ENCODE assay signal across 8 cellular contexts in the genomic region with DNA sequence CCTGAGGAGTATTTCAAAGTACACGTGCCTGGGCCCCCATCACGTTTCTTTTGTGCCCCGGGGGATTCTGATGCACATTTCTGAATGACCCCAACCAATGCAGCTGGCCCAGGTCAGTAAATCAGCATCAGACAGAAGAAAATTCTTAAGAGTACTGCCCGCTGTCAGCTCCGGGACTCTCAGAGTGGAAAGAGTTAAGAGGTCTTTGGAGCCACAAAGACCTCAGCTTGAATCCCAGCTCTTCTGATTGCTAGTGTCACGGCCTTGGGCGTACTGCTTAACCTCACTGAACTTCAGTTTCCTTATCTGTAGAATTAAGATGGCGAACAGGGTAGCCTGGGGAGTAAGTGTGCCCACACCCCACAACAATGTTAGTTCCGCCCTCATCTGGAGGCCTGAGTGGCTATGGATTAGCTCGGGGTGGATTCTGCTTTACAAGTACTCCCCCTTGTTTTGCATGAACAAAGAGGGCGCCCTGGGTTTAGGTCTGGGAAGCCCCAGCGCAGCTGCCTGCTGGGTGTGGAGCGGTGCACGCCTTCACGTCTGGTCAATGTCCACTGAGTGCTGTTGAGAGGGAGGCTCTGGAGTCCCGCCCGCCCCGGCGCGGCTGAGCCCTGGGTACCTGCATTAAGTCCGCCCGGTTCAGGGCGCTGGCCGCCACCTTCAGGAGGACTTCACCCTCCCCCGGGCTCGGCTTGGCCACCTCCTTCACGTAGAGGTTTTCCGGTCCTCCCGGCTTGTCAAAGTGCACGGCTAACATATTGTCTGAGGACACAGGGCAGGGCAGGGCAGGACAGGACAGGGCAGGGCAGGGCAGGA. TPM values are rescaled to one million over a fixed set of nuclear protein-coding genes. Genes with fewer than 3 reads are reported as not detected.
DNase-seq lines count a peak whose midpoint lies in the region; ATAC-seq and TF ChIP-seq lines count a peak whose summit lies in the region.

No MANE protein-coding gene starts in this region.

- RAD21 ChIA-PET in HCT116 (lab: Charles Lee; ENCODE audit: low non-redundant PET in 1 of 2, low total read pairs in 2 of 2, uncharacterized antibody in 2 of 2, unreplicated experiment in 2 of 2) = interaction anchor here (1.0 to 1.8 kb wide), 2 partner anchors 157 kb away, joined by 5 to 9 read pairs; partner anchors contain the start of gene ATAD2B (in 2 of the 2)

- peak overlapping the region; percentile 95 for H3K27ac ChIP-seq in HCT116 (ENCODE audit: low read depth, low read length)
- peak overlapping the region; percentile 23; the same call in 1 of the 2 replicates for H3K27ac ChIP-seq in SJSA1
- peak overlapping the region; percentile 81 to 97 for H3K27ac ChIP-seq in coronary artery
- peak overlapping the region; percentile 52 to 81 (median 72) for H3K27ac ChIP-seq in right lobe of liver
- peak overlapping the region; percentile 95 for H3K27ac ChIP-seq in subcutaneous abdominal adipose tissue (ENCODE audit: low read depth, low read length)

- peak overlapping the region; percentile 83 for H3K4me2 ChIP-seq in HCT116 (ENCODE audit: low read length)

- no TSS peak for BruUV-seq in HCT116 (replicated peaks; lab: Mats Ljungman, UMichigan)

- H2AFZ ChIP-seq in HCT116 (ENCODE audit: low read depth, low read length, poor library complexity, severe bottlenecking) = peak overlapping the region; percentile 88

- H3K9ac ChIP-seq in HCT116 (ENCODE audit: low read length) (peak overlapping the region; percentile 68), subcutaneous abdominal adipose tissue (ENCODE audit: low read length in 5 of 5) (peak overlapping the region in 4 of 5 donors; percentile 11 to 89 (median 73))

- POLR2A ChIA-PET in HCT116 (lab: Charles Lee) = interaction anchor here (0.7 to 3.3 kb wide), 10 partner anchors 7 to 259 kb away, joined by 3 to 19 read pairs (median 4); partner anchors contain the start of genes ATAD2B, FAM228B, SF3B6 and WDCP

- TF ChIP-seq CTCF in HCT116 (IDR thresholded peaks at IDR 0.05 in 2 of 3, conservative IDR thresholded peaks at IDR 0.05 in 1 of 3; ENCODE audit: borderline replicate concordance in 1 of 3, insufficient read depth in 1 of 3, low read depth in 2 of 3, low read length in 2 of 3) (no peak), coronary artery (IDR thresholded peaks at IDR 0.05) (no peak), right lobe of liver (IDR thresholded peaks at IDR 0.05) (no peak)

- H3K4me1 ChIP-seq in HCT116 (ENCODE audit: control insufficient read depth in 1 of 2, insufficient read depth in 2 of 2, low read length in 2 of 2) = peaks cover 11 to 20% of the 10 kb centered on the region in 2 experiments
- peaks cover 18% of the 10 kb centered on the region for H3K4me1 ChIP-seq in SJSA1 (replicated peaks)
- peaks cover 0 to 8% (median 0%) of the 10 kb centered on the region in 4 donors for H3K4me1 ChIP-seq in right lobe of liver
- H3K4me1 ChIP-seq in subcutaneous abdominal adipose tissue (ENCODE audit: control insufficient read depth in 5 of 5, insufficient read depth in 5 of 5, low read length in 5 of 5) = peaks cover 7 to 28% (median 20%) of the 10 kb centered on the region in 5 donors

- H3K36me3 ChIP-seq in HCT116 (ENCODE audit: control insufficient read depth in 1 of 2, insufficient read depth in 2 of 2, low read length in 2 of 2) = no peaks in the 10 kb centered on the region; a peak in 1 of 4 replicates
- H3K36me3 ChIP-seq in SJSA1 = peaks cover 15% of the 10 kb centered on the region
- H3K36me3 ChIP-seq in right lobe of liver = no peaks in the 10 kb centered on the region
- peaks cover 0 to 47% (median 31%) of the 10 kb centered on the region in 5 donors for H3K36me3 ChIP-seq in subcutaneous abdominal adipose tissue (ENCODE audit: control insufficient read depth in 5 of 5, insufficient read depth in 5 of 5, low read length in 5 of 5)

- CTCF ChIA-PET in HCT116 (lab: Charles Lee) = interaction anchor here (1.0 to 3.4 kb wide), 13 partner anchors 7 to 300 kb away, joined by 3 to 29 read pairs (median 5); partner anchors contain the start of genes ATAD2B and SF3B6

- TF ChIP-seq POLR2A in HCT116 (IDR thresholded peaks at IDR 0.05; ENCODE audit: borderline replicate concordance, extremely low read depth, insufficient read depth, insufficient read length) (no peak), right lobe of liver (IDR thresholded peaks at IDR 0.05) (no peak)

- no peak for TF ChIP-seq RAD21 in HCT116 (IDR thresholded peaks at IDR 0.05; ENCODE audit: low read depth)

- H3K4me3 ChIP-seq in GM08714 (ENCODE audit: low read length) = peak overlapping the region; percentile 70; the same call in 1 of the 2 replicates
- peak overlapping the region; percentile 71 to 72 for H3K4me3 ChIP-seq in HCT116 (replicated peaks in 1 of 2; ENCODE audit: low read depth in 1 of 2, low read length in 2 of 2)
- peak overlapping the region; percentile 50 for H3K4me3 ChIP-seq in SJSA1
- H3K4me3 ChIP-seq in coronary artery = peak overlapping the region; percentile 81
- peak overlapping the region; percentile 59 to 70 (median 63) for H3K4me3 ChIP-seq in right lobe of liver
- peak overlapping the region; percentile 75 to 87 (median 77) for H3K4me3 ChIP-seq in subcutaneous abdominal adipose tissue (ENCODE audit: low read depth in 1 of 5, low read length in 5 of 5)

- no peaks in the 10 kb centered on the region for H3K79me2 ChIP-seq in HCT116 (ENCODE audit: insufficient read depth, low read length)

- intact Hi-C loops in HCT116 (cut with micrococcal nuclease) = loop anchor here (1.0 to 5.0 kb wide), 7 partner anchors 7 to 299 kb away; partner anchors contain the start of genes ATAD2B, FAM228B, PFN4 and SF3B6
- intact Hi-C loops in right lobe of liver (cut with DNase I) = no loop called here

- ATAC-seq in HCT116 = peak; percentile 74
- ATAC-seq in right lobe of liver = peak; percentile 80 to 86 (median 84)

- H4K20me1 ChIP-seq in HCT116 (ENCODE audit: insufficient read depth) = no peaks in the 10 kb centered on the region

- H3K9me3 ChIP-seq in HCT116 (ENCODE audit: control insufficient read depth in 1 of 2, insufficient read depth in 1 of 2, low read depth in 1 of 2, low read length in 2 of 2) (no peaks in the 10 kb centered on the region), SJSA1 (replicated peaks) (no peaks in the 10 kb centered on the region), right lobe of liver (no peaks in the 10 kb centered on the region), subcutaneous abdominal adipose tissue (ENCODE audit: control insufficient read depth in 5 of 5, low read length in 5 of 5) (no peaks in the 10 kb centered on the region)

- no peaks in the 10 kb centered on the region for H3K9me2 ChIP-seq in HCT116 (ENCODE audit: insufficient read depth)

- no peaks in the 10 kb centered on the region for H3K27me3 ChIP-seq in HCT116 (ENCODE audit: insufficient read depth, low read length)
- H3K27me3 ChIP-seq in SJSA1 (replicated peaks) = no peaks in the 10 kb centered on the region
- H3K27me3 ChIP-seq in right lobe of liver = no peaks in the 10 kb centered on the region
- H3K27me3 ChIP-seq in subcutaneous abdominal adipose tissue (ENCODE audit: control insufficient read depth in 5 of 5, insufficient read depth in 4 of 5, low read length in 5 of 5) = no peaks in the 10 kb centered on the region

- WGBS in right lobe of liver (ENCODE audit: insufficient coverage, low coverage, low lambda C conversion rate, missing lambda C conversion rate) = 10% methylated on average over 15 of the region's 30 CpGs

- DNase-seq in A172 (ENCODE audit: low spot score) = peak; percentile 84
- peak; percentile 76 for DNase-seq in HCT116 (ENCODE audit: low read depth, low spot score)
- peak; percentile 91 for DNase-seq in LoVo (ENCODE audit: low spot score)
- no peak for DNase-seq in SJSA1 (ENCODE audit: low read depth in 1 of 2, low spot score in 2 of 2)
- DNase-seq in coronary artery (ENCODE audit: low spot score) = no peak
- peak in 1 of 3 donors; percentile 83 for DNase-seq in right lobe of liver

TF ChIP-seq in HCT116, 20 proteins besides CTCF, POLR2A, EP300 and RAD21 (continues in another document):
- peak; percentile 33 for TF ChIP-seq POLR2AphosphoS5 (IDR thresholded peaks at IDR 0.05; ENCODE audit: low read depth, low read length)
- TF ChIP-seq ELF1 (IDR thresholded peaks at IDR 0.05; ENCODE audit: borderline replicate concordance, low read depth) = no peak
- peak; percentile 71 for TF ChIP-seq YY1 (IDR thresholded peaks at IDR 0.05; ENCODE audit: extremely low read depth, insufficient replicate concordance, low read depth, low read length)
- TF ChIP-seq TCF7L2 (IDR thresholded peaks at IDR 0.05; ENCODE audit: borderline replicate concordance, extremely low read depth, insufficient read depth, insufficient read length) = no peak

RNA-seq across cellular contexts. Expression of gene TP53I3, which starts 0.9 kb away (rescaled TPM):
- total RNA-seq in A172 (2014; rRNA removed; shearing (Covaris generic)) = 64.3 and 69.3 TPM in 2 replicates
- 20.1 TPM for total RNA-seq in HCT116 (2021; ENCODE audit: unreplicated experiment)
- 10.9 and 12.5 TPM in 2 replicates for polyA plus RNA-seq in HCT116 (2012)
- 8.1 and 19.6 TPM in 2 replicates for total RNA-seq in SJSA1 (2014; rRNA removed; shearing (Covaris generic))
- total RNA-seq in right lobe of liver = 10 to 100 TPM in 3 of 6 experiments, 1 to 10 TPM in 3; 5.2 to 20.4 (median 9.6) TPM

RNA-seq across cellular contexts. Expression of gene SF3B6, which starts 7.7 kb away (rescaled TPM):
- 338 and 380 TPM in 2 replicates for total RNA-seq in A172 (2014; rRNA removed; shearing (Covaris generic))
- 129 TPM for total RNA-seq in HCT116 (2021; ENCODE audit: unreplicated experiment)
- 107 and 141 TPM in 2 replicates for polyA plus RNA-seq in HCT116 (2012)
- total RNA-seq in SJSA1 (2014; rRNA removed; shearing (Covaris generic)) = 274 and 353 TPM in 2 replicates
- total RNA-seq in right lobe of liver = 10 to 100 TPM; 32.7 to 70.8 (median 40.3) TPM

RNA-seq across cellular contexts. Expression of gene FKBP1B, which starts 34.2 kb away (rescaled TPM):
- total RNA-seq in A172 (2014; rRNA removed; shearing (Covaris generic)) = 5.2 and 10.8 TPM in 2 replicates
- total RNA-seq in HCT116 (2021; ENCODE audit: unreplicated experiment) = 11.8 TPM
- 16.9 and 17.0 TPM in 2 replicates for polyA plus RNA-seq in HCT116 (2012)
- total RNA-seq in SJSA1 (2014; rRNA removed; shearing (Covaris generic)) = 15.1 and 18.2 TPM in 2 replicates
- total RNA-seq in right lobe of liver = 10 to 100 TPM in 1 of 6 experiments, 1 to 10 TPM in 5; 2.4 to 11.0 (median 3.2) TPM

RNA-seq across cellular contexts. Expression of gene WDCP, which starts 36.6 kb away (rescaled TPM):
- total RNA-seq in A172 (2014; rRNA removed; shearing (Covaris generic)) = 10.7 and 14.7 TPM in 2 replicates
- total RNA-seq in HCT116 (2021; ENCODE audit: unreplicated experiment) (19.9 TPM), right lobe of liver (1 to 10 TPM; 4.3 to 8.7 (median 5.5) TPM)
- 6.2 and 7.2 TPM in 2 replicates for polyA plus RNA-seq in HCT116 (2012)
- 18.0 and 18.5 TPM in 2 replicates for total RNA-seq in SJSA1 (2014; rRNA removed; shearing (Covaris generic))

RNA-seq across cellular contexts. Expression of gene PFN4, which starts 39.4 kb away (rescaled TPM):
- total RNA-seq in A172 (2014; rRNA removed; shearing (Covaris generic)) = 0.40 and 2.3 TPM in 2 replicates
- total RNA-seq in HCT116 (2021; ENCODE audit: unreplicated experiment) (not detected), right lobe of liver (under 1 TPM in 4 of 6 experiments, not detected in 2; 0.22 to 0.66 (median 0.30) TPM)
- polyA plus RNA-seq in HCT116 (2012) = 0.33 and 0.51 TPM in 2 replicates
- 0.29 and 0.69 TPM in 2 replicates for total RNA-seq in SJSA1 (2014; rRNA removed; shearing (Covaris generic))

Comparison
In these comparisons a context has a peak if more than half of its experiments do, and no peak if none do; other contexts are left out.
1. DNase-seq: peak in A172 (single experiment), HCT116 (single experiment) and LoVo (single experiment); none in SJSA1 (0 of 2) and coronary artery (single experiment).
2. H3K27ac ChIP-seq: peak in every context shown above with its lines; median percentile 95 in HCT116; 95 in subcutaneous abdominal adipose tissue; 89 in coronary artery; 72 in right lobe of liver; 23 in SJSA1.
3. Peak in every context shown above with its lines, with median percentiles within 50 percentile points of each other: H3K4me3 ChIP-seq.